26 cellular contexts compared by ENCODE assay signal in the genomic region with DNA sequence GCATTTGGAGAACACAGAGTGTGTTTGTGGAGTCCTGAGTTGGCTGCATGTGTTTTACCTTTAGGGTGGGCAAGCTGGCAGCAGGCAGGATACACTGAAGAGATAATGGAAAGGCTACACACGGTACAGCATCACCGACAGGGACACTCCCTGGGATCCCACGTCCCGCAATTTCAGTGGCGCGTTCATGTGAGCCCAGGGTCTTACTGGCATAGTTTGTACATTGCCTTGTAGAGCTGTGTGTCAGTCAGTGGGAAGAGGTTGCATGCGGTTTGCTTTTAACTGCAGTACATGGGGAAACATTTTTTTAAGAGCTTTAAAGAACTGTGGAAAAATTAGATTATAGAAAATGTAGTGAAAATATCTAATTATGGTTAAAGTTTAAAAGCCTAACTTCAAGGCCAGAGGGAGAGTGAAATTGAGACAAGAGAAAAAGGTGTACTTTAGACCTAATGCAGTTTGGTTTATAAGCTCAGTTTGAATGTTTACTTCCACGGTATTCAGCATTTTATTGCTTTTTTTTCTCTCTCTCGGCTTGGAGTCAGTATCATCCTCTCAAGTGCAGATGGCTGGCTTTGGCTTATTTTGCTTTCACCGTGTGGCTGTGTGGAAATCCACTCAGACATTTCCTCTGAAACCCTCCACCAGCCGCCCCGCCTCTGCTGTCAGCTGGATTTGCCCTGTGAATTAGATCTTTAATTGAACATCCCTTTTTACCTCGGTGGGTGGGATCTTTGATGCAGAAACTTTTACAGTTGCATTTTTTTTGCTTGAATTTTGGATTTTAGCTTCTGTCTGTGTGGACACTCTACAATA.
"Had no signal": no experiment of that assay in that cellular context is flagged by ENCODE, and none has a peak within 500 bp of the region (broad histone marks: within the 10 kb centered on the region; RNA-seq: fewer than 3 reads in every experiment).

No MANE protein-coding gene starts in this region.

- DNase-seq: activated CD4-positive, alpha-beta memory T cell treated with anti-CD3 and anti-CD28 coated beads for 36 hours; activated CD4-positive, alpha-beta T cell treated with anti-CD3 and anti-CD28 coated beads for 36 hours; activated CD8-positive, alpha-beta memory T cell treated with anti-CD3 and anti-CD28 coated beads, Interleukin-2, amount 10 ng/mL, durations not matched to agents 7 days and 5 days; activated naive CD4-positive, alpha-beta T cell; activated naive CD8-positive, alpha-beta T cell treated with anti-CD3 and anti-CD28 coated beads for 36 hours; amniotic stem cell; dermis blood vessel endothelial cell; effector memory CD4-positive, alpha-beta T cell; foreskin fibroblast; hippocampal formation; islet precursor cell; nucleus accumbens; right cardiac atrium; stimulated activated CD4-positive, alpha-beta T cell treated with anti-CD3 and anti-CD28 coated beads, Interleukin-15, amount 100 ng/mL, for 24 hours; stimulated activated CD4-positive, alpha-beta T cell treated with anti-CD3 and anti-CD28 coated beads, Interleukin-2, amount 100 ng/mL, for 48 hours; SW 1271; T-helper 2 cell; transverse colon had no signal

- H3K27ac ChIP-seq: cardiac muscle cell, prostate gland, skin epidermis had no signal

- H3K9me3 ChIP-seq: prostate gland, transverse colon had no signal

- H3K27me3 Mint-ChIP-seq: activated CD4-positive, alpha-beta memory T cell treated with anti-CD3 and anti-CD28 coated beads for 36 hours; activated CD4-positive, alpha-beta T cell treated with anti-CD3 and anti-CD28 coated beads for 36 hours; activated CD8-positive, alpha-beta memory T cell treated with anti-CD3 and anti-CD28 coated beads, Interleukin-2, amount 10 ng/mL, durations not matched to agents 7 days and 5 days; activated naive CD8-positive, alpha-beta T cell treated with anti-CD3 and anti-CD28 coated beads for 36 hours; natural killer cell treated with Interleukin-12 subunit alpha and Interleukin-12 subunit beta and Interleukin-15 and Interleukin-18, amount 100 ng/mL, for 72 hours; stimulated activated naive CD8-positive, alpha-beta T cell treated with anti-CD3 and anti-CD28 coated beads, Interleukin-15, Interleukin-2, amounts not matched to agents 100 ng/mL and 50 ng/mL, for 24 hours had no signal

- H3K36me3 Mint-ChIP-seq: activated CD4-positive, alpha-beta memory T cell treated with anti-CD3 and anti-CD28 coated beads for 36 hours; activated CD8-positive, alpha-beta memory T cell treated with anti-CD3 and anti-CD28 coated beads, Interleukin-2, amount 10 ng/mL, durations not matched to agents 7 days and 5 days; activated naive CD8-positive, alpha-beta T cell treated with anti-CD3 and anti-CD28 coated beads for 36 hours; natural killer cell treated with Interleukin-12 subunit alpha and Interleukin-12 subunit beta and Interleukin-15 and Interleukin-18, amount 100 ng/mL, for 72 hours; WTC11 had no signal

- H3K4me3 Mint-ChIP-seq: activated CD4-positive, alpha-beta memory T cell treated with anti-CD3 and anti-CD28 coated beads for 36 hours; activated CD4-positive, alpha-beta T cell treated with anti-CD3 and anti-CD28 coated beads for 36 hours; activated CD8-positive, alpha-beta memory T cell treated with anti-CD3 and anti-CD28 coated beads, Interleukin-2, amount 10 ng/mL, durations not matched to agents 7 days and 5 days; activated naive CD8-positive, alpha-beta T cell treated with anti-CD3 and anti-CD28 coated beads for 36 hours; natural killer cell treated with Interleukin-12 subunit alpha and Interleukin-12 subunit beta and Interleukin-15 and Interleukin-18, amount 100 ng/mL, for 72 hours; stimulated activated naive CD8-positive, alpha-beta T cell treated with anti-CD3 and anti-CD28 coated beads, Interleukin-15, Interleukin-2, amounts not matched to agents 100 ng/mL and 50 ng/mL, for 24 hours; WTC11 had no signal

- ATAC-seq: activated CD4-positive, alpha-beta T cell treated with anti-CD3 and anti-CD28 coated beads for 36 hours; activated CD8-positive, alpha-beta memory T cell treated with anti-CD3 and anti-CD28 coated beads, Interleukin-2, amount 10 ng/mL, durations not matched to agents 7 days and 5 days; left lobe of liver; natural killer cell treated with Interleukin-12 subunit alpha and Interleukin-12 subunit beta and Interleukin-15 and Interleukin-18, amount 100 ng/mL, for 72 hours; right cardiac atrium; WTC11 had no signal

- H3K4me3 ChIP-seq: cardiac muscle cell, lung, prostate gland, skin epidermis, transverse colon had no signal

- H3K27me3 ChIP-seq: cardiac muscle cell, transverse colon had no signal

- H3K27ac Mint-ChIP-seq: activated CD4-positive, alpha-beta memory T cell treated with anti-CD3 and anti-CD28 coated beads for 36 hours; activated CD4-positive, alpha-beta T cell treated with anti-CD3 and anti-CD28 coated beads for 36 hours; activated CD8-positive, alpha-beta memory T cell treated with anti-CD3 and anti-CD28 coated beads, Interleukin-2, amount 10 ng/mL, durations not matched to agents 7 days and 5 days; activated naive CD8-positive, alpha-beta T cell treated with anti-CD3 and anti-CD28 coated beads for 36 hours; natural killer cell treated with Interleukin-12 subunit alpha and Interleukin-12 subunit beta and Interleukin-15 and Interleukin-18, amount 100 ng/mL, for 72 hours; stimulated activated naive CD8-positive, alpha-beta T cell treated with anti-CD3 and anti-CD28 coated beads, Interleukin-15, Interleukin-2, amounts not matched to agents 100 ng/mL and 50 ng/mL, for 24 hours; WTC11 had no signal

- H3K4me1 Mint-ChIP-seq: activated CD4-positive, alpha-beta T cell treated with anti-CD3 and anti-CD28 coated beads for 36 hours; activated CD8-positive, alpha-beta memory T cell treated with anti-CD3 and anti-CD28 coated beads, Interleukin-2, amount 10 ng/mL, durations not matched to agents 7 days and 5 days; activated naive CD8-positive, alpha-beta T cell treated with anti-CD3 and anti-CD28 coated beads for 36 hours had no signal

- H3K4me1 ChIP-seq: prostate gland had no signal

- H3K36me3 ChIP-seq: cardiac muscle cell, prostate gland, transverse colon had no signal
